8 cellular contexts compared by ENCODE assay signal in genomic region chr22:38314992-38315800, GRCh38. TPM values are rescaled to one million over a fixed set of nuclear protein-coding genes. Genes with fewer than 3 reads are reported as not detected.
DNase-seq lines count a peak whose midpoint lies in the region; ATAC-seq and TF ChIP-seq lines count a peak whose summit lies in the region.

No MANE protein-coding gene starts in this region.

- no peak for DNase-seq in activated T-cell treated with anti-CD3 and anti-CD28 coated beads, Interleukin-2, amount 50 U/mL, for 4 hours
- DNase-seq in activated T-cell treated with anti-CD3 and anti-CD28 coated beads for 4 hours (no peak), esophagus squamous epithelium (lab: John Stamatoyannopoulos, UW) (no peak), ovary (peak in 2 of 5 donors; percentile 62), iPS-NIHi7 (ENCODE audit: extremely low spot score) (no peak), GOT3 (lab: John Stamatoyannopoulos, UW) (no peak), COR-L47 (lab: John Stamatoyannopoulos, UW) (no peak)

- peaks cover 12% of the 10 kb centered on the region for H3F3A ChIP-seq in SU-DHL-6 (ENCODE audit: insufficient read depth)

- TF ChIP-seq POLR2A in esophagus squamous epithelium (IDR thresholded peaks at IDR 0.05) (peak in 1 of 4 donors; percentile 11), ovary (IDR thresholded peaks at IDR 0.05) (no peak)

- H3K4me2 ChIP-seq in SU-DHL-6 (ENCODE audit: low read depth, low read length, poor library complexity, severe bottlenecking), result peak overlapping the region; percentile 56

- H3K9me3 ChIP-seq in SU-DHL-6 (ENCODE audit: insufficient read depth, low read length), result no peaks in the 10 kb centered on the region
- no peaks in the 10 kb centered on the region for H3K9me3 ChIP-seq in esophagus squamous epithelium
- H3K9me3 ChIP-seq in ovary, result no peaks in the 10 kb centered on the region

- intact Hi-C loops in esophagus squamous epithelium (cut with DNase I), result no loop called here
- intact Hi-C loops in ovary (cut with DNase I), result loop anchor here in 2 of 4 donors (5.0 to 10.0 kb wide), 3 partner anchors 43 to 190 kb away; partner anchors contain the start of genes DDX17 (in 1 of the 2) and TMEM184B (in 1 of the 2)

- H3K4me3 ChIP-seq in SU-DHL-6 (ENCODE audit: insufficient read depth, low read length, poor library complexity, severe bottlenecking) (peak overlapping the region; percentile 55), esophagus squamous epithelium (peak overlapping the region; percentile 74 to 96 (median 87)), ovary (peak overlapping the region; percentile 59)

- H3K9me2 ChIP-seq in SU-DHL-6 (replicated peaks; ENCODE audit: insufficient read depth, low read length), result no peaks in the 10 kb centered on the region

- H3K27me3 Mint-ChIP-seq in activated T-cell treated with anti-CD3 and anti-CD28 coated beads, Interleukin-2, amount 50 U/mL, for 4 hours (ENCODE audit: low read depth), result no peaks in the 10 kb centered on the region

- no peaks in the 10 kb centered on the region for H4K20me1 ChIP-seq in SU-DHL-6 (ENCODE audit: low read depth, low read length)

- no peaks in the 10 kb centered on the region for H3K9me3 Mint-ChIP-seq in activated T-cell treated with anti-CD3 and anti-CD28 coated beads, Interleukin-2, amount 50 U/mL, for 4 hours

- TF ChIP-seq CTCF in SU-DHL-6 (IDR thresholded peaks at IDR 0.05; ENCODE audit: insufficient read depth, low read length, poor library complexity, severe bottlenecking) (no peak), esophagus squamous epithelium (IDR thresholded peaks at IDR 0.05) (no peak), ovary (IDR thresholded peaks at IDR 0.05) (no peak)

- H3K36me3 Mint-ChIP-seq in activated T-cell treated with anti-CD3 and anti-CD28 coated beads, Interleukin-2, amount 50 U/mL, for 4 hours (ENCODE audit: insufficient read depth), result peaks cover 5% of the 10 kb centered on the region

- WGBS in esophagus squamous epithelium, 2 donors, result 4 to 17% methylated on average over 8 to 10 of the region's 19 CpGs
- WGBS in ovary, 3 donors, result 3 to 5% (median 3%) methylated on average over 17 to 19 of the region's 19 CpGs

- peak overlapping the region; percentile 61 for H3K9ac ChIP-seq in SU-DHL-6 (ENCODE audit: low read length)

- no peak overlapping the region for H2AFZ ChIP-seq in SU-DHL-6 (ENCODE audit: low read depth, low read length, severe bottlenecking)

- peaks cover 52 to 87% (median 62%) of the 10 kb centered on the region in 3 donors for H3K4me1 ChIP-seq in esophagus squamous epithelium
- H3K4me1 ChIP-seq in ovary (ENCODE audit: insufficient read depth), result peaks cover 21% of the 10 kb centered on the region

- no peak for TF ChIP-seq EP300 in ovary (IDR thresholded peaks at IDR 0.05)

- no peaks in the 10 kb centered on the region for H3K79me2 ChIP-seq in SU-DHL-6 (ENCODE audit: insufficient read depth, low read length)

- ATAC-seq in activated T-cell treated with anti-CD3 and anti-CD28 coated beads, Interleukin-2, amount 50 U/mL, for 4 hours, result no peak

- H3K36me3 ChIP-seq in SU-DHL-6 (ENCODE audit: low read length) (no peaks in the 10 kb centered on the region), esophagus squamous epithelium (peaks cover 0 to 27% (median 0%) of the 10 kb centered on the region in 3 donors), ovary (no peaks in the 10 kb centered on the region)

- H3K4me1 Mint-ChIP-seq in activated T-cell treated with anti-CD3 and anti-CD28 coated beads, Interleukin-2, amount 50 U/mL, for 4 hours (ENCODE audit: low read depth), result peaks cover 53% of the 10 kb centered on the region

- H3K27me3 ChIP-seq in SU-DHL-6 (ENCODE audit: low read length), result no peaks in the 10 kb centered on the region
- H3K27me3 ChIP-seq in esophagus squamous epithelium, result no peaks in the 10 kb centered on the region
- no peaks in the 10 kb centered on the region for H3K27me3 ChIP-seq in ovary

- H3K27ac ChIP-seq in SU-DHL-6 (ENCODE audit: low read depth, low read length), result peak overlapping the region; percentile 65
- peak overlapping the region; percentile 98 to 100 (median 98) for H3K27ac ChIP-seq in esophagus squamous epithelium
- peak overlapping the region; percentile 95 to 97 for H3K27ac ChIP-seq in ovary

- peak overlapping the region; percentile 88 for H3K4me3 Mint-ChIP-seq in activated T-cell treated with anti-CD3 and anti-CD28 coated beads, Interleukin-2, amount 50 U/mL, for 4 hours

RNA-seq across cellular contexts. Expression of gene CSNK1E, which starts 2.0 kb away (rescaled TPM):
- total RNA-seq in activated T-cell treated with anti-CD3 and anti-CD28 coated beads, Interleukin-2, amount 50 U/mL, for 4 hours, result 10 to 100 TPM; 86.9 to 94.6 (median 91.7) TPM
- total RNA-seq in esophagus squamous epithelium, result 10 to 100 TPM; 40.8 to 94.4 (median 55.9) TPM
- 100 to 1,000 TPM in 5 of 7 donors, 10 to 100 TPM in 2; 73.2 to 161 (median 105) TPM for total RNA-seq in ovary
- 100 to 1,000 TPM in 1 of 2 donors, 10 to 100 TPM in 1; 61.4 to 135 TPM for polyA plus RNA-seq in ovary

RNA-seq across cellular contexts. Expression of gene TMEM184B, which starts 42.4 kb away (rescaled TPM):
- total RNA-seq in activated T-cell treated with anti-CD3 and anti-CD28 coated beads, Interleukin-2, amount 50 U/mL, for 4 hours, result 10 to 100 TPM; 26.5 to 33.5 (median 27.8) TPM
- total RNA-seq in esophagus squamous epithelium (10 to 100 TPM; 22.5 to 55.1 (median 28.3) TPM), ovary (10 to 100 TPM; 24.9 to 48.3 (median 38.6) TPM)
- 10 to 100 TPM; 15.3 to 30.3 TPM for polyA plus RNA-seq in ovary
